In genomic region chr9:32589083-32589713, GRCh38 we compare ENCODE assay signal across 8 cellular contexts. TPM values are rescaled to one million over a fixed set of nuclear protein-coding genes. Genes with fewer than 3 reads are reported as not detected.
DNase-seq lines count a peak whose midpoint lies in the region; ATAC-seq, FAIRE-seq and TF ChIP-seq lines count a peak whose summit lies in the region.

No MANE protein-coding gene starts in this region.

- no peak overlapping the region for H2AFZ ChIP-seq in astrocyte (ENCODE audit: low read depth, low read length)

- H3K9me2 ChIP-seq in DOHH2 (replicated peaks; ENCODE audit: control insufficient read depth, low read length), result no peaks in the 10 kb centered on the region

- TF ChIP-seq CTCF in DOHH2 (IDR thresholded peaks at IDR 0.05; ENCODE audit: low read depth, low read length, poor library complexity, severe bottlenecking), result peak; percentile 54
- TF ChIP-seq CTCF in astrocyte (IDR thresholded peaks at IDR 0.05; ENCODE audit: insufficient read depth, low read depth, low read length), result peak; percentile 69

- peaks cover 30% of the 10 kb centered on the region for H3K4me1 Mint-ChIP-seq in astrocyte (ENCODE audit: low read depth, unreplicated experiment)

- H3K9me3 Mint-ChIP-seq in astrocyte (ENCODE audit: unreplicated experiment), result peaks cover 5% of the 10 kb centered on the region

- peak; percentile 0 for DNase-seq in GOT3 (lab: John Stamatoyannopoulos, UW)
- peak; percentile 13 to 46 for DNase-seq in NCI-H2081 (lab: John Stamatoyannopoulos, UW)
- DNase-seq in astrocyte (ENCODE audit: low read depth), result peak; percentile 56
- peak; percentile 67 for DNase-seq in left kidney (ENCODE audit: low read depth, low spot score)
- no peak for DNase-seq in SHP77 (lab: John Stamatoyannopoulos, UW)

- H4K20me1 ChIP-seq in DOHH2 (ENCODE audit: control insufficient read depth, insufficient read depth, low read depth, low read length) (no peaks in the 10 kb centered on the region), astrocyte (ENCODE audit: insufficient read depth, low read length) (no peaks in the 10 kb centered on the region)

- no peak overlapping the region for H3K9ac ChIP-seq in astrocyte (ENCODE audit: low read length)

- no peaks in the 10 kb centered on the region for H3K9me3 ChIP-seq in DOHH2 (ENCODE audit: control insufficient read depth, insufficient read depth, low read length)
- H3K9me3 ChIP-seq in astrocyte (ENCODE audit: insufficient read depth, low read depth, low read length), result no peaks in the 10 kb centered on the region

- H3K27me3 Mint-ChIP-seq in astrocyte (ENCODE audit: low read depth, unreplicated experiment), result no peaks in the 10 kb centered on the region

- H3K36me3 ChIP-seq in DOHH2 (ENCODE audit: control insufficient read depth, low read length), result no peaks in the 10 kb centered on the region
- no peaks in the 10 kb centered on the region for H3K36me3 ChIP-seq in astrocyte (ENCODE audit: insufficient read depth, low read length)

- H3K4me3 Mint-ChIP-seq in astrocyte (ENCODE audit: unreplicated experiment), result no peak overlapping the region

- peak overlapping the region; percentile 16 for H3K27ac Mint-ChIP-seq in astrocyte (ENCODE audit: unreplicated experiment)

- no peaks in the 10 kb centered on the region for H3F3A ChIP-seq in DOHH2 (ENCODE audit: control insufficient read depth, insufficient read depth)

- no peaks in the 10 kb centered on the region for H3K79me2 ChIP-seq in DOHH2 (ENCODE audit: control insufficient read depth, low read length)
- no peaks in the 10 kb centered on the region for H3K79me2 ChIP-seq in astrocyte (ENCODE audit: insufficient read depth, low read length)

- no peak overlapping the region for H3K27ac ChIP-seq in DOHH2 (ENCODE audit: low read depth, low read length)
- H3K27ac ChIP-seq in astrocyte (ENCODE audit: low read depth, low read length), result no peak overlapping the region

- H3K4me1 ChIP-seq in DOHH2 (ENCODE audit: control insufficient read depth, low read length) (no peaks in the 10 kb centered on the region), astrocyte (ENCODE audit: insufficient read depth, low read length) (peaks cover 3% of the 10 kb centered on the region)

- ATAC-seq in HG02840 (IDR thresholded peaks at IDR 0.05; ENCODE audit: low FRiP score, unreplicated experiment) (no peak), GM18520 (IDR thresholded peaks at IDR 0.05; ENCODE audit: unreplicated experiment) (no peak)

- H3K4me3 ChIP-seq in DOHH2 (ENCODE audit: low read length) (no peak overlapping the region), astrocyte (ENCODE audit: insufficient read depth, low read depth, low read length) (no peak overlapping the region)

- H3K27me3 ChIP-seq in DOHH2 (ENCODE audit: control insufficient read depth, low read length) (0 out of 2 replicates have a peak, but pooled peaks cover 7% of the 10 kb centered on the region), astrocyte (ENCODE audit: insufficient read depth, low read length) (no peaks in the 10 kb centered on the region)

- no peak overlapping the region for H3K4me2 ChIP-seq in DOHH2 (ENCODE audit: low read length)
- H3K4me2 ChIP-seq in astrocyte (ENCODE audit: low read length), result no peak overlapping the region

- no peaks in the 10 kb centered on the region for H3K36me3 Mint-ChIP-seq in astrocyte (ENCODE audit: low read depth, unreplicated experiment)

- FAIRE-seq in astrocyte (lab: Jason Lieb, UNC), result peak; percentile 87

RNA-seq across cellular contexts. Expression of gene NDUFB6, which starts 16.2 kb away (rescaled TPM):
- total RNA-seq in astrocyte, result 56.1 and 56.7 TPM in 2 replicates

RNA-seq across cellular contexts. Expression of gene TOPORS, which starts 36.8 kb away (rescaled TPM):
- 19.7 and 20.4 TPM in 2 replicates for total RNA-seq in astrocyte

RNA-seq across cellular contexts. Expression of gene SMIM27, which starts 37.1 kb away (rescaled TPM):
- 9.4 and 15.0 TPM in 2 replicates for total RNA-seq in astrocyte

RNA-seq across cellular contexts. Expression of gene TAF1L, which starts 46.3 kb away (rescaled TPM):
- total RNA-seq in astrocyte, result 0.02 TPM in 1 of 2 replicates, not detected in the other

Comparison
In these comparisons a context has a peak if more than half of its experiments do, and no peak if none do; other contexts are left out.
1. DNase-seq: peak in GOT3 (single experiment), NCI-H2081 (2 of 2), astrocyte (single experiment) and left kidney (single experiment); none in SHP77 (0 of 2).